In genomic region chr5:157860898-157861894, GRCh38 we compare ENCODE assay signal across 9 cellular contexts. TPM values are rescaled to one million over a fixed set of nuclear protein-coding genes. Genes with fewer than 3 reads are reported as not detected.
DNase-seq lines count a peak whose midpoint lies in the region; ATAC-seq and TF ChIP-seq lines count a peak whose summit lies in the region.
"Had no signal": no experiment of that assay in that cellular context is flagged by ENCODE, and none has a peak within 500 bp of the region (broad histone marks: within the 10 kb centered on the region; RNA-seq: fewer than 3 reads in every experiment).

No MANE protein-coding gene starts in this region.

- H3K9me3 Mint-ChIP-seq in activated naive CD8-positive, alpha-beta T cell treated with anti-CD3 and anti-CD28 coated beads for 36 hours = no peaks in the 10 kb centered on the region

- no peaks in the 10 kb centered on the region for H3K27me3 Mint-ChIP-seq in activated naive CD8-positive, alpha-beta T cell treated with anti-CD3 and anti-CD28 coated beads for 36 hours

- H3K4me1 Mint-ChIP-seq in activated naive CD8-positive, alpha-beta T cell treated with anti-CD3 and anti-CD28 coated beads for 36 hours = peaks cover 53% of the 10 kb centered on the region

- H3K4me3 Mint-ChIP-seq in activated naive CD8-positive, alpha-beta T cell treated with anti-CD3 and anti-CD28 coated beads for 36 hours = peak overlapping the region; percentile 46

- TF ChIP-seq CTCF in GM10248 (IDR thresholded peaks at IDR 0.05; ENCODE audit: control extremely low read depth, extremely low read depth, low read depth, missing control alignments) = no peak

- peak; percentile 68 for ATAC-seq in GM19452 (IDR thresholded peaks at IDR 0.05; ENCODE audit: unreplicated experiment)
- ATAC-seq in HG03159 (IDR thresholded peaks at IDR 0.05; ENCODE audit: unreplicated experiment) = peak; percentile 70

- H3K36me3 Mint-ChIP-seq in activated naive CD8-positive, alpha-beta T cell treated with anti-CD3 and anti-CD28 coated beads for 36 hours = peaks cover 5% of the 10 kb centered on the region

- H3K27ac Mint-ChIP-seq in activated naive CD8-positive, alpha-beta T cell treated with anti-CD3 and anti-CD28 coated beads for 36 hours = peak overlapping the region; percentile 79

- DNase-seq in GM10248 (ENCODE audit: extremely low spot score) (peak; percentile 68), T-helper 9 cell (no peak), DMS 273 (lab: John Stamatoyannopoulos, UW; ENCODE audit: unreplicated experiment) (no peak), NCI-H146 treated with DMSO at 0.1 percent for 48 hours (lab: John Stamatoyannopoulos, UW; ENCODE audit: unreplicated experiment) (no peak), CD1c-positive myeloid dendritic cell (ENCODE audit: extremely low spot score) (no peak)
- no peak for DNase-seq in activated naive CD8-positive, alpha-beta T cell treated with anti-CD3 and anti-CD28 coated beads for 36 hours
- DNase-seq: cortex of kidney had no signal

- POLR2A ChIA-PET in GM10248 (lab: Yijun Ruan, JAX) = interaction anchor here (0.6 to 0.9 kb wide), 6 partner anchors 10 to 1197 kb away, joined by 3 to 13 read pairs (median 6); no protein-coding TSS in a partner anchor

- CTCF ChIA-PET in GM10248 (lab: Yijun Ruan, JAX) = interaction anchor here (0.6 to 3.3 kb wide), 14 partner anchors 10 to 314 kb away, joined by 3 to 15 read pairs (median 4); partner anchors contain the start of gene LSM11

RNA-seq across cellular contexts. Expression of gene CLINT1, which starts 2.3 kb away (rescaled TPM):
- 10 to 100 TPM; 80.7 to 83.9 TPM for total RNA-seq in activated naive CD8-positive, alpha-beta T cell treated with anti-CD3 and anti-CD28 coated beads for 36 hours
